Comparison of ENCODE assay signal across 8 cellular contexts in the genomic region with DNA sequence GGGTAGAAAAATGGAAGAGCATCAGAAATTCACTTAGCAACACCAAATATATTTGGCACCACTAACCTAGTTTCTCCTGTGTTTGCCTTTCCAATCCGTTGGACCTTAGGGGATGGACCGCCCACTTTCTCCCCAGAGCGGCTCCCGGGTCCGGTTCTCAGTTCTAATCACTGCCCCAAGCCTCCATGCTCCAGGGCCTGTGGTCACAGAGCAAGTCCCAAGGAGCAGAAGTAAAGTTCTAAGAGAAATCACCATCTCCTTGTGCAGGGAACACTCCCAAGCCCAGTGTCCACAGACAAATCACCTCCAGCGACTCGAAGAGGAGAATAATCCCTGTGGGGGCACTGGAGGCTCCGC. TPM values are rescaled to one million over a fixed set of nuclear protein-coding genes. Genes with fewer than 3 reads are reported as not detected.
DNase-seq lines count a peak whose midpoint lies in the region; ATAC-seq, FAIRE-seq and TF ChIP-seq lines count a peak whose summit lies in the region.

No MANE protein-coding gene starts in this region.

- H3K27ac ChIP-seq in C4-2B (peak overlapping the region; percentile 38), heart left ventricle (peak overlapping the region in 10 of 12 donors; percentile 52 to 82 (median 62))

- DNase-seq in H54 (ENCODE audit: insufficient read length, low spot score) (no peak), WTC11 (ENCODE audit: low spot score) (peak; percentile 37), heart left ventricle (peak in 2 of 5 donors; percentile 22 to 25), retinal pigment epithelial cell (ENCODE audit: low read depth) (no peak), epidermal melanocyte (ENCODE audit: insufficient read length, low spot score) (no peak), KG1 (lab: John Stamatoyannopoulos, UW) (no peak), DMS53 (lab: John Stamatoyannopoulos, UW) (no peak)

- H3K9me3 ChIP-seq in heart left ventricle = no peaks in the 10 kb centered on the region

- WGBS in heart left ventricle, 4 donors = 0 to 3% (median 1%) methylated on average over 8 of the region's 8 CpGs

- no peaks in the 10 kb centered on the region for H3K9me3 Mint-ChIP-seq in WTC11

- peaks cover 0 to 24% (median 0%) of the 10 kb centered on the region in 9 donors for H3K27me3 ChIP-seq in heart left ventricle

- intact Hi-C loops in heart left ventricle (cut with DNase I) = loop anchor here in 1 of 10 donors (10.0 kb wide), 1 partner anchor 55 kb away; no protein-coding TSS in a partner anchor

- peak; percentile 86 for FAIRE-seq in H54 (lab: Jason Lieb, UNC)

- CTCF ChIA-PET in WTC11 (lab: Charles Lee) = interaction anchor here (2.7 kb wide), 1 partner anchor 59 kb away, joined by 41 read pairs; no protein-coding TSS in a partner anchor

- peak; percentile 39 for ATAC-seq in WTC11
- peak; percentile 27 to 71 (median 48) for ATAC-seq in heart left ventricle

- H3K4me3 ChIP-seq in heart left ventricle = peak overlapping the region; percentile 71 to 92 (median 77)
- peak overlapping the region; percentile 73 for H3K4me3 ChIP-seq in retinal pigment epithelial cell (ENCODE audit: low read length)

- TF ChIP-seq CTCF in C4-2B (conservative IDR thresholded peaks at IDR 0.05) = no peak
- TF ChIP-seq CTCF in WTC11 (IDR thresholded peaks at IDR 0.05) = no peak
- TF ChIP-seq CTCF in heart left ventricle (IDR thresholded peaks at IDR 0.05) = no peak
- no peak for TF ChIP-seq CTCF in retinal pigment epithelial cell (conservative IDR thresholded peaks at IDR 0.05; ENCODE audit: low read depth, low read length)

- no peaks in the 10 kb centered on the region for H3K36me3 Mint-ChIP-seq in WTC11

- TF ChIP-seq POLR2A in H54 (IDR thresholded peaks at IDR 0.05; ENCODE audit: low read depth, low read length) (no peak), heart left ventricle (IDR thresholded peaks at IDR 0.05) (no peak)

- no peaks in the 10 kb centered on the region for H3K36me3 ChIP-seq in heart left ventricle

- H3K4me1 ChIP-seq in heart left ventricle = peaks cover 0 to 21% (median 9%) of the 10 kb centered on the region in 12 donors

- H3K4me1 Mint-ChIP-seq in WTC11 = peaks cover 41% of the 10 kb centered on the region

- POLR2A ChIA-PET in WTC11 (lab: Charles Lee) = no interaction called here

- H3K4me3 Mint-ChIP-seq in WTC11 = peak overlapping the region; percentile 84

- H3K27ac Mint-ChIP-seq in WTC11 = no peak overlapping the region

- H3K27me3 Mint-ChIP-seq in WTC11 (ENCODE audit: low read depth) = peaks cover 28% of the 10 kb centered on the region

TF ChIP-seq in WTC11, 78 proteins besides CTCF, POLR2A, EP300 and RAD21:
- TF ChIP-seq TEAD1 (CRISPR knock-in tag; IDR thresholded peaks at IDR 0.05) = no peak
- no peak for TF ChIP-seq ZNF138 (CRISPR knock-in tag; conservative IDR thresholded peaks at IDR 0.05)
- TF ChIP-seq STAT6 (CRISPR knock-in tag; conservative IDR thresholded peaks at IDR 0.05; ENCODE audit: low read depth) = no peak
- TF ChIP-seq IRF2 (CRISPR knock-in tag; IDR thresholded peaks at IDR 0.05; ENCODE audit: borderline replicate concordance, low read depth) = no peak
- TF ChIP-seq GABPB1 (CRISPR knock-in tag; IDR thresholded peaks at IDR 0.05) = no peak
- no peak for TF ChIP-seq ETV6 (CRISPR knock-in tag; IDR thresholded peaks at IDR 0.05)
- no peak for TF ChIP-seq CREB1 (CRISPR knock-in tag; IDR thresholded peaks at IDR 0.05)
- no peak for TF ChIP-seq ZBTB43 (CRISPR knock-in tag; IDR thresholded peaks at IDR 0.05)
- no peak for TF ChIP-seq MYBL2 (CRISPR knock-in tag; IDR thresholded peaks at IDR 0.05)
- no peak for TF ChIP-seq NFYB (CRISPR knock-in tag; conservative IDR thresholded peaks at IDR 0.05; ENCODE audit: low read depth)
- TF ChIP-seq ZNF671 (CRISPR knock-in tag; IDR thresholded peaks at IDR 0.05) = no peak

RNA-seq across cellular contexts. Expression of gene SLC1A1, which starts 0.7 kb away (rescaled TPM):
- total RNA-seq in WTC11 (2021) = 7.0 to 8.5 TPM (median 7.1 TPM) in 3 replicates
- total RNA-seq in heart left ventricle = 1 to 10 TPM; 1.1 to 4.6 (median 2.1) TPM
- 1 to 10 TPM; 1.0 to 1.5 TPM for polyA plus RNA-seq in heart left ventricle
